8 cellular contexts compared by ENCODE assay signal in genomic region chr2:85354286-85355072, GRCh38. TPM values are rescaled to one million over a fixed set of nuclear protein-coding genes. Genes with fewer than 3 reads are reported as not detected.
DNase-seq lines count a peak whose midpoint lies in the region; ATAC-seq and TF ChIP-seq lines count a peak whose summit lies in the region.

Gene ELMOD3, plus strand, starts transcription at chr2:85354769. Its CDS starts 2,430 bp downstream, at chr2:85357199.
Gene RETSAT, minus strand, starts transcription at chr2:85354528. Its CDS starts 21 bp downstream, at chr2:85354507.

- intact Hi-C loops in esophagus squamous epithelium (cut with DNase I), result no loop called here

- H3K9me2 ChIP-seq in Karpas-422 (replicated peaks; ENCODE audit: insufficient read depth, low read length), result no peaks in the 10 kb centered on the region

- no peaks in the 10 kb centered on the region for H3K27me3 ChIP-seq in Karpas-422 (ENCODE audit: low read length)
- no peaks in the 10 kb centered on the region for H3K27me3 ChIP-seq in esophagus squamous epithelium

- peak; percentile 98 for DNase-seq in DMS79 treated with DMSO at 0.1 percent for 48 hours (lab: John Stamatoyannopoulos, UW)
- peak; percentile 100 for DNase-seq in Karpas-422
- peak; percentile 99 for DNase-seq in RKO (ENCODE audit: low spot score)
- DNase-seq in activated T-helper 1 cell treated with Interleukin-2 at 50 U/mL for 16 hours (ENCODE audit: low read depth), result peak; percentile 93
- peak; percentile 95 for DNase-seq in esophagus squamous epithelium (lab: John Stamatoyannopoulos, UW)
- DNase-seq in myocyte (ENCODE audit: low read depth), result peak; percentile 100
- DNase-seq in stimulated activated CD8-positive, alpha-beta memory T cell treated with anti-CD3 and anti-CD28 coated beads, Interleukin-7, amount 100 ng/mL, for 48 hours (ENCODE audit: extremely low read depth in 1 of 2, low read depth in 1 of 2), result peak; percentile 88 to 97

- peaks cover 44% of the 10 kb centered on the region for H3K79me2 ChIP-seq in Karpas-422 (ENCODE audit: low read length)

- H3K4me1 ChIP-seq in Karpas-422 (ENCODE audit: low read length) (peaks cover 25% of the 10 kb centered on the region), esophagus squamous epithelium (peaks cover 11 to 74% (median 25%) of the 10 kb centered on the region in 3 donors)

- peak within 1 kb of the TSS; percentile 97 for H3K4me2 ChIP-seq in Karpas-422 (ENCODE audit: low read depth, low read length, poor library complexity, severe bottlenecking)

- H3K4me3 ChIP-seq in Karpas-422 (ENCODE audit: low read length) (peak within 1 kb of the TSS; percentile 80), esophagus squamous epithelium (peak within 1 kb of the TSS; percentile 68 to 92 (median 87))

- TF ChIP-seq CTCF in esophagus squamous epithelium (IDR thresholded peaks at IDR 0.05), result peak in 3 of 6 experiments; percentile 7 to 24 (median 13)

- H3K9me3 ChIP-seq in Karpas-422 (ENCODE audit: low read length), result no peaks in the 10 kb centered on the region
- no peaks in the 10 kb centered on the region for H3K9me3 ChIP-seq in esophagus squamous epithelium

- H3K27ac ChIP-seq in Karpas-422 (ENCODE audit: low read length) (peak within 1 kb of the TSS; percentile 15; the same call in 1 of the 2 replicates), esophagus squamous epithelium (peak within 1 kb of the TSS; percentile 93 to 97 (median 94))

- peaks cover 19% of the 10 kb centered on the region; the same call in 1 of the 2 replicates for H3K36me3 ChIP-seq in Karpas-422 (ENCODE audit: insufficient read depth, low read length)
- peaks cover 23 to 62% (median 30%) of the 10 kb centered on the region in 3 donors for H3K36me3 ChIP-seq in esophagus squamous epithelium

- peak within 1 kb of the TSS; percentile 40 for H2AFZ ChIP-seq in Karpas-422 (ENCODE audit: low read length)

- peak; percentile 95 for ATAC-seq in GM21825 (IDR thresholded peaks at IDR 0.05; ENCODE audit: unreplicated experiment)

- peak within 1 kb of the TSS; percentile 85 for H3K9ac ChIP-seq in Karpas-422 (ENCODE audit: low read length)

- TF ChIP-seq POLR2A in esophagus squamous epithelium (IDR thresholded peaks at IDR 0.05), result peak in 3 of 4 donors; percentile 49 to 94 (median 93)

- H4K20me1 ChIP-seq in Karpas-422 (ENCODE audit: insufficient read depth, low read depth, low read length), result no peaks in the 10 kb centered on the region

- 0 to 1% methylated on average over 16 to 18 of the region's 42 CpGs for WGBS in esophagus squamous epithelium, 2 donors

RNA-seq across cellular contexts. Expression of gene ELMOD3, which starts in this region (rescaled TPM):
- total RNA-seq in Karpas-422 (2014; rRNA removed; shearing (Covaris generic); ENCODE audit: low replicate concordance), result 18.6 and 28.8 TPM in 2 replicates
- 10 to 100 TPM in 3 of 4 donors, 1 to 10 TPM in 1; 8.2 to 16.6 (median 13.7) TPM for total RNA-seq in esophagus squamous epithelium
- total RNA-seq in myocyte, result 19.4 and 28.6 TPM in 2 replicates
- 23.8 TPM for polyA plus RNA-seq in myocyte (2012)

RNA-seq across cellular contexts. Expression of gene RETSAT, which starts in this region (rescaled TPM):
- 21.6 and 23.0 TPM in 2 replicates for total RNA-seq in Karpas-422 (2014; rRNA removed; shearing (Covaris generic); ENCODE audit: low replicate concordance)
- total RNA-seq in esophagus squamous epithelium (10 to 100 TPM; 55.8 to 73.3 (median 66.9) TPM), myocyte (37.4 and 39.9 TPM in 2 replicates)
- 47.2 TPM for polyA plus RNA-seq in myocyte (2012)

Comparison
In these comparisons a context has a peak if more than half of its experiments do, and no peak if none do; other contexts are left out.
1. Peak in every context shown above with its lines: DNase-seq, ATAC-seq, H3K4me3 ChIP-seq and H3K27ac ChIP-seq.